In genomic region chr1:9413143-9413876, GRCh38 we compare ENCODE assay signal across 7 cellular contexts.
DNase-seq lines count a peak whose midpoint lies in the region; ATAC-seq lines count a peak whose summit lies in the region.

No MANE protein-coding gene starts in this region.

- peak; percentile 94 for DNase-seq in RPMI7951 (ENCODE audit: low read depth)
- peak; percentile 76 for DNase-seq in activated naive CD8-positive, alpha-beta T cell treated with anti-CD3 and anti-CD28 coated beads, Interleukin-2, amount 50 U/mL, for 24 hours
- DNase-seq in islet precursor cell, result peak; percentile 97
- DNase-seq in stimulated activated CD4-positive, alpha-beta T cell treated with anti-CD3 and anti-CD28 coated beads, Interleukin-4, amount 100 ng/mL, for 1 hour, result peak; percentile 70
- no peak for DNase-seq in Kasumi-1 (lab: John Stamatoyannopoulos, UW)

- H3K4me1 Mint-ChIP-seq in activated naive CD8-positive, alpha-beta T cell treated with anti-CD3 and anti-CD28 coated beads, Interleukin-2, amount 50 U/mL, for 24 hours, result peaks cover 57% of the 10 kb centered on the region

- peak overlapping the region; percentile 42 for H3K4me3 Mint-ChIP-seq in activated naive CD8-positive, alpha-beta T cell treated with anti-CD3 and anti-CD28 coated beads, Interleukin-2, amount 50 U/mL, for 24 hours

- no peaks in the 10 kb centered on the region for H3K9me3 Mint-ChIP-seq in activated naive CD8-positive, alpha-beta T cell treated with anti-CD3 and anti-CD28 coated beads, Interleukin-2, amount 50 U/mL, for 24 hours

- H3K27ac Mint-ChIP-seq in activated naive CD8-positive, alpha-beta T cell treated with anti-CD3 and anti-CD28 coated beads, Interleukin-2, amount 50 U/mL, for 24 hours, result peak overlapping the region; percentile 78

- H3K36me3 Mint-ChIP-seq in activated naive CD8-positive, alpha-beta T cell treated with anti-CD3 and anti-CD28 coated beads, Interleukin-2, amount 50 U/mL, for 24 hours (ENCODE audit: low read depth), result peaks cover 3% of the 10 kb centered on the region

- ATAC-seq in GM19023 (IDR thresholded peaks at IDR 0.05; ENCODE audit: unreplicated experiment), result peak; percentile 78
- peak; percentile 49 for ATAC-seq in HG02981 (IDR thresholded peaks at IDR 0.05; ENCODE audit: unreplicated experiment)
- ATAC-seq in activated naive CD8-positive, alpha-beta T cell treated with anti-CD3 and anti-CD28 coated beads, Interleukin-2, amount 50 U/mL, for 24 hours, result peak; percentile 86

- H3K27me3 Mint-ChIP-seq in activated naive CD8-positive, alpha-beta T cell treated with anti-CD3 and anti-CD28 coated beads, Interleukin-2, amount 50 U/mL, for 24 hours, result peaks cover 11% of the 10 kb centered on the region

Comparison
In these comparisons a context has a peak if more than half of its experiments do, and no peak if none do; other contexts are left out.
1. DNase-seq: peak in RPMI7951 (single experiment), activated naive CD8-positive, alpha-beta T cell treated with anti-CD3 and anti-CD28 coated beads, Interleukin-2, amount 50 U/mL, for 24 hours (single experiment), islet precursor cell (single experiment) and stimulated activated CD4-positive, alpha-beta T cell treated with anti-CD3 and anti-CD28 coated beads, Interleukin-4, amount 100 ng/mL, for 1 hour (single experiment); none in Kasumi-1 (0 of 2).
2. Peak in every context shown above with its lines, with median percentiles within 50 percentile points of each other: ATAC-seq.